Comparison of ENCODE assay signal across 20 cellular contexts in the genomic region with DNA sequence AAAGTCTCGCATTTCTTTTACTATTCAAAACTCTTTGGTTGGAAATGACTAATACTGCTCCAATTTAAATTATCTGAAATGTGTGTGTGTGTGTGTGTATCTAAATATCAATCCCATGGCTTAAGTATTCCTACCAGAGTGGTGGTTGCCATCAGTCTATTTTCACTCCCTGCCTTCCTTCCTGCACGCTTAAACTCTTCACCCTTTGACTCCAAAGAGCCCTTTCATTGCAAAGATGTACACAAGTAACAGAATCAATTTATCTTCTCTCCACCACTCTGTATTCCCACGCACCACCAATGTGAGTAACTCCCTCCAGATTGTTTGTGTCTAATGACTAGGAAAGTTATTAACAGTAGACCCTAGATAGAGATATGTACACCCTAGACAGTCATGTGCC. TPM values are rescaled to one million over a fixed set of nuclear protein-coding genes. Genes with fewer than 3 reads are reported as not detected.
DNase-seq lines count a peak whose midpoint lies in the region; ATAC-seq and TF ChIP-seq lines count a peak whose summit lies in the region.
"Had no signal": no experiment of that assay in that cellular context is flagged by ENCODE, and none has a peak within 500 bp of the region (broad histone marks: within the 10 kb centered on the region; RNA-seq: fewer than 3 reads in every experiment).

No MANE protein-coding gene starts in this region.

- intact Hi-C loops in upper lobe of right lung (cut with DNase I) = no loop called here

- peak overlapping the region; percentile 83 for H3K27ac ChIP-seq in HUES48 (ENCODE audit: low read depth, low read length)
- no peak overlapping the region for H3K27ac ChIP-seq in coronary artery
- no peak overlapping the region for H3K27ac ChIP-seq in upper lobe of right lung
- H3K27ac ChIP-seq: A549, SK-N-MC had no signal

- H3K4me1 ChIP-seq in HUES48 (ENCODE audit: control insufficient read depth, insufficient read depth, low read length) = no peaks in the 10 kb centered on the region
- H3K4me1 ChIP-seq in upper lobe of right lung = no peaks in the 10 kb centered on the region
- H3K4me1 ChIP-seq: A549, BE2C, Caco-2 had no signal

- H3K27me3 ChIP-seq in HUES48 (ENCODE audit: control insufficient read depth, insufficient read depth, low read length) (no peaks in the 10 kb centered on the region), upper lobe of right lung (no peaks in the 10 kb centered on the region)
- H3K27me3 ChIP-seq: BE2C had no signal

- H3K9me3 ChIP-seq in HUES48 (ENCODE audit: control insufficient read depth, insufficient read depth, low read length) (no peaks in the 10 kb centered on the region), upper lobe of right lung (no peaks in the 10 kb centered on the region)
- H3K9me3 ChIP-seq: A549, BE2C, Caco-2 had no signal

- no peak for ATAC-seq in upper lobe of right lung
- ATAC-seq: A549, GM12878 had no signal

- no peak overlapping the region for H3K4me3 ChIP-seq in HUES48 (ENCODE audit: low read depth, low read length)
- no peak overlapping the region for H3K4me3 ChIP-seq in fibroblast of the aortic adventitia (ENCODE audit: low read depth, low read length)
- H3K4me3 ChIP-seq in coronary artery = no peak overlapping the region
- H3K4me3 ChIP-seq in upper lobe of right lung = no peak overlapping the region
- H3K4me3 ChIP-seq: A549, GM12878, SK-N-MC had no signal

- no peak overlapping the region for H3K9ac ChIP-seq in HUES48 (ENCODE audit: low read depth, low read length)

- TF ChIP-seq CTCF in fibroblast of the aortic adventitia (IDR thresholded peaks at IDR 0.05; ENCODE audit: insufficient read depth, low read length) (no peak), coronary artery (IDR thresholded peaks at IDR 0.05) (no peak), upper lobe of right lung (IDR thresholded peaks at IDR 0.05) (no peak)

- peak; percentile 16 for DNase-seq in astrocyte of the hippocampus (ENCODE audit: low read depth, low spot score)
- peak; percentile 7 for DNase-seq in fibroblast of the aortic adventitia (ENCODE audit: low read depth)
- no peak for DNase-seq in coronary artery (ENCODE audit: low spot score)
- no peak for DNase-seq in NCI-H2081 treated with DMSO at 0.1 percent for 48 hours (lab: John Stamatoyannopoulos, UW)
- DNase-seq in upper lobe of right lung = no peak
- no peak for DNase-seq in SHP77 treated with DMSO at 0.1 percent for 48 hours (lab: John Stamatoyannopoulos, UW)
- DNase-seq: BE2C; Caco-2; CD4-positive, CD25-positive, alpha-beta regulatory T cell; DMS 273 treated with DMSO at 0.1 percent for 48 hours; DMS79 treated with DMSO at 0.1 percent for 48 hours; H7; NCI-H1105 treated with DMSO at 0.1 percent for 48 hours; NCI-H2029 treated with DMSO at 0.1 percent for 48 hours; NCI-H2171 treated with DMSO at 0.1 percent for 48 hours; NCI-H526 had no signal

- peaks cover 60% of the 10 kb centered on the region for H3K36me3 ChIP-seq in HUES48 (ENCODE audit: control insufficient read depth, insufficient read depth, low read length)
- peaks cover 34% of the 10 kb centered on the region for H3K36me3 ChIP-seq in upper lobe of right lung
- H3K36me3 ChIP-seq: BE2C had no signal

RNA-seq across cellular contexts. Expression of a gene that starts 42.8 kb away (rescaled TPM):
- total RNA-seq in fibroblast of the aortic adventitia (ENCODE audit: low replicate concordance) = 13.6 and 40.3 TPM in 2 replicates
- 15.7 TPM for total RNA-seq in upper lobe of right lung

RNA-seq across cellular contexts. Expression of a gene that starts 43.9 kb away (rescaled TPM):
- total RNA-seq in fibroblast of the aortic adventitia (ENCODE audit: low replicate concordance) (113 and 198 TPM in 2 replicates), upper lobe of right lung (71.6 TPM)

Comparison
In these comparisons a context has a peak if more than half of its experiments do, and no peak if none do; other contexts are left out.
1. DNase-seq: peak in astrocyte of the hippocampus (single experiment) and fibroblast of the aortic adventitia (single experiment); none in coronary artery (single experiment), NCI-H2081 treated with DMSO at 0.1 percent for 48 hours (single experiment), upper lobe of right lung (single experiment) and SHP77 treated with DMSO at 0.1 percent for 48 hours (single experiment).